In genomic region chr5:111134080-111134479, GRCh38 we compare ENCODE assay signal across 17 cellular contexts. TPM values are rescaled to one million over a fixed set of nuclear protein-coding genes. Genes with fewer than 3 reads are reported as not detected.
DNase-seq lines count a peak whose midpoint lies in the region; ATAC-seq and TF ChIP-seq lines count a peak whose summit lies in the region.
"Had no signal": no experiment of that assay in that cellular context is flagged by ENCODE, and none has a peak within 500 bp of the region (broad histone marks: within the 10 kb centered on the region; RNA-seq: fewer than 3 reads in every experiment).

No MANE protein-coding gene starts in this region.

- H3K27ac Mint-ChIP-seq in immature natural killer cell, result no peak overlapping the region
- H3K27ac Mint-ChIP-seq: activated CD8-positive, alpha-beta memory T cell treated with anti-CD3 and anti-CD28 coated beads, Interleukin-2, amount 10 ng/mL, durations not matched to agents 7 days and 5 days; dendritic cell treated with granulocyte-macrophage colony-stimulating factor and Interleukin-4, amounts not matched to agents 40 ng/mL and 50 ng/mL, for 4 days; naive B cell; type B pancreatic cell had no signal

- no peaks in the 10 kb centered on the region for H3K4me1 Mint-ChIP-seq in immature natural killer cell
- H3K4me1 Mint-ChIP-seq: activated CD8-positive, alpha-beta memory T cell treated with anti-CD3 and anti-CD28 coated beads, Interleukin-2, amount 10 ng/mL, durations not matched to agents 7 days and 5 days; naive B cell had no signal

- H3K4me3 Mint-ChIP-seq in immature natural killer cell, result no peak overlapping the region
- H3K4me3 Mint-ChIP-seq: activated CD8-positive, alpha-beta memory T cell treated with anti-CD3 and anti-CD28 coated beads, Interleukin-2, amount 10 ng/mL, durations not matched to agents 7 days and 5 days; dendritic cell treated with granulocyte-macrophage colony-stimulating factor and Interleukin-4, amounts not matched to agents 40 ng/mL and 50 ng/mL, for 4 days; type B pancreatic cell had no signal

- H3K27me3 Mint-ChIP-seq in immature natural killer cell (ENCODE audit: low read depth in 3 of 3), result peaks cover 0 to 4% (median 2%) of the 10 kb centered on the region in 3 donors
- H3K27me3 Mint-ChIP-seq: activated CD8-positive, alpha-beta memory T cell treated with anti-CD3 and anti-CD28 coated beads, Interleukin-2, amount 10 ng/mL, durations not matched to agents 7 days and 5 days; dendritic cell treated with granulocyte-macrophage colony-stimulating factor and Interleukin-4, amounts not matched to agents 40 ng/mL and 50 ng/mL, for 4 days; type B pancreatic cell had no signal

- H3K36me3 ChIP-seq in left ventricle myocardium inferior, result no peaks in the 10 kb centered on the region
- H3K36me3 ChIP-seq in SJCRH30, result no peaks in the 10 kb centered on the region
- H3K36me3 ChIP-seq: HAP-1 had no signal

- intact Hi-C loops in Right ventricle myocardium superior (cut with DNase I) (no loop called here), left ventricle myocardium inferior (cut with micrococcal nuclease) (no loop called here), right cardiac atrium (cut with DNase I) (no loop called here)

- peak; percentile 46 for ATAC-seq in Right ventricle myocardium superior (ENCODE audit: poor library complexity)
- ATAC-seq in right cardiac atrium, result peak; percentile 71 to 79
- ATAC-seq in GM21390 (IDR thresholded peaks at IDR 0.05; ENCODE audit: unreplicated experiment), result no peak
- ATAC-seq in GM19395 (IDR thresholded peaks at IDR 0.05; ENCODE audit: unreplicated experiment), result no peak
- ATAC-seq: activated CD8-positive, alpha-beta memory T cell treated with anti-CD3 and anti-CD28 coated beads, Interleukin-2, amount 10 ng/mL, durations not matched to agents 7 days and 5 days; esophagus mucosa had no signal

- H3K9me3 ChIP-seq in left ventricle myocardium inferior (replicated peaks), result no peaks in the 10 kb centered on the region
- no peaks in the 10 kb centered on the region for H3K9me3 ChIP-seq in right cardiac atrium (ENCODE audit: control insufficient read depth, low read length)
- H3K9me3 ChIP-seq in SJCRH30 (replicated peaks), result no peaks in the 10 kb centered on the region
- H3K9me3 ChIP-seq: HAP-1 had no signal

- peaks cover 0 to 11% (median 4%) of the 10 kb centered on the region in 3 donors for H3K36me3 Mint-ChIP-seq in immature natural killer cell
- H3K36me3 Mint-ChIP-seq: activated CD8-positive, alpha-beta memory T cell treated with anti-CD3 and anti-CD28 coated beads, Interleukin-2, amount 10 ng/mL, durations not matched to agents 7 days and 5 days; naive B cell had no signal

- H3K4me1 ChIP-seq in left ventricle myocardium inferior, result peaks cover 13% of the 10 kb centered on the region
- H3K4me1 ChIP-seq in right cardiac atrium (ENCODE audit: control insufficient read depth, insufficient read depth, low read length), result peaks cover 3% of the 10 kb centered on the region
- peaks cover under 1% of the 10 kb centered on the region; the same call in 1 of the 2 replicates for H3K4me1 ChIP-seq in SJCRH30

- H3K27ac ChIP-seq in left ventricle myocardium inferior (replicated peaks) (no peak overlapping the region), right cardiac atrium (ENCODE audit: low read length) (no peak overlapping the region), SJCRH30 (no peak overlapping the region)

- no peak for TF ChIP-seq CTCF in left ventricle myocardium inferior (IDR thresholded peaks at IDR 0.05; ENCODE audit: borderline replicate concordance)
- TF ChIP-seq CTCF in cardiac fibroblast (IDR thresholded peaks at IDR 0.05; ENCODE audit: low read depth, low read length), result no peak

- peaks cover 0 to 2% (median 0%) of the 10 kb centered on the region in 6 donors for H3K9me3 Mint-ChIP-seq in immature natural killer cell
- H3K9me3 Mint-ChIP-seq: dendritic cell treated with granulocyte-macrophage colony-stimulating factor and Interleukin-4, amounts not matched to agents 40 ng/mL and 50 ng/mL, for 4 days; naive B cell; type B pancreatic cell had no signal

- 37% methylated on average over 3 of the region's 3 CpGs for WGBS in right cardiac atrium

- DNase-seq in Right ventricle myocardium superior, result no peak
- DNase-seq in left ventricle myocardium inferior, result no peak
- peak; percentile 76 to 95 for DNase-seq in cardiac fibroblast (ENCODE audit: low read depth in 2 of 2)
- DNase-seq in right cardiac atrium, result no peak
- DNase-seq in SJCRH30, result no peak
- DNase-seq in immature natural killer cell, result no peak
- DNase-seq: activated CD4-positive, CD25-positive, alpha-beta regulatory T cell treated with anti-CD3 and anti-CD28 coated beads, Interleukin-2, amount 50 U/mL, for 72 hours; activated CD8-positive, alpha-beta memory T cell treated with anti-CD3 and anti-CD28 coated beads, Interleukin-2, amount 10 ng/mL, durations not matched to agents 7 days and 5 days; naive B cell; NCI-H1694 treated with DMSO at 0.1 percent for 48 hours; stimulated activated naive CD4-positive, alpha-beta T cell treated with Interleukin-2 at 50 U/mL for 16 hours had no signal

- H3K27me3 ChIP-seq in left ventricle myocardium inferior (ENCODE audit: low read depth), result no peaks in the 10 kb centered on the region
- no peaks in the 10 kb centered on the region for H3K27me3 ChIP-seq in right cardiac atrium (ENCODE audit: control insufficient read depth, insufficient read depth)
- no peaks in the 10 kb centered on the region for H3K27me3 ChIP-seq in SJCRH30

- H3K4me3 ChIP-seq in left ventricle myocardium inferior (no peak overlapping the region), cardiac fibroblast (replicated peaks in 1 of 2; ENCODE audit: low read depth in 2 of 2, low read length in 2 of 2) (no peak overlapping the region), right cardiac atrium (ENCODE audit: low read length) (no peak overlapping the region), SJCRH30 (no peak overlapping the region)
- H3K4me3 ChIP-seq: HAP-1 had no signal

RNA-seq across cellular contexts. Expression of gene WDR36, which starts 41.9 kb away (rescaled TPM):
- total RNA-seq in Right ventricle myocardium superior (12.8 TPM), left ventricle myocardium inferior (11.8 TPM), right cardiac atrium (10 to 100 TPM; 13.0 to 14.8 (median 14.1) TPM)
- polyA plus RNA-seq in right cardiac atrium (4.5 TPM), immature natural killer cell (10 to 100 TPM; 10.2 to 25.7 (median 15.2) TPM)
- total RNA-seq in SJCRH30 (2014; rRNA removed; shearing (Covaris generic)), result 58.6 and 62.9 TPM in 2 replicates

Comparison
In these comparisons a context has a peak if more than half of its experiments do, and no peak if none do; other contexts are left out.
1. ATAC-seq: peak in Right ventricle myocardium superior (single experiment) and right cardiac atrium (2 of 2); none in GM21390 (single experiment) and GM19395 (single experiment).
2. DNase-seq: peak in cardiac fibroblast (2 of 2); none in Right ventricle myocardium superior (single experiment), left ventricle myocardium inferior (single experiment), right cardiac atrium (0 of 3), SJCRH30 (0 of 2) and immature natural killer cell (0 of 3).